In genomic region chr22:42071508-42071907, GRCh38 we compare ENCODE assay signal across 9 cellular contexts. TPM values are rescaled to one million over a fixed set of nuclear protein-coding genes. Genes with fewer than 3 reads are reported as not detected.
A peak's percentile ranks its signal among the peaks of the same experiment; 100 is the strongest.
DNase-seq lines count a peak whose midpoint lies in the region; FAIRE-seq and TF ChIP-seq lines count a peak whose summit lies in the region.
"Not testable (repeated sequence)": the region's sequence is repeated elsewhere in the genome, so short reads cannot be mapped to it uniquely, and the experiment has no call there.
"Had no signal": no experiment of that assay in that cellular context is flagged by ENCODE, and none has a peak within 500 bp of the region (broad histone marks: within the 10 kb centered on the region; RNA-seq: fewer than 3 reads in every experiment).

No MANE protein-coding gene starts in this region.

- H3K27ac ChIP-seq in KOPT-K1 (ENCODE audit: low read depth, low read length, poor library complexity, severe bottlenecking) (peak overlapping the region; percentile 77), WERI-Rb-1 (peak overlapping the region; percentile 88), adrenal gland (peak overlapping the region in 4 of 5 donors; percentile 58 to 95 (median 87)), kidney (ENCODE audit: low read depth in 2 of 2, low read length in 2 of 2) (peak overlapping the region in 1 of 2 donors; percentile 93), stomach smooth muscle (ENCODE audit: low read length) (peak overlapping the region; percentile 88)

- not testable (repeated sequence) for H3K27me3 Mint-ChIP-seq in CD14-positive monocyte (ENCODE audit: low read depth in 3 of 3)

- H3K4me3 Mint-ChIP-seq in CD14-positive monocyte, result peak overlapping the region; percentile 87 to 91

- H3K4me3 ChIP-seq in WERI-Rb-1 (ENCODE audit: low read depth, low read length), result peak overlapping the region; percentile 52
- peak overlapping the region in 1 of 4 donors; percentile 77 for H3K4me3 ChIP-seq in adrenal gland
- peak overlapping the region; percentile 55 for H3K4me3 ChIP-seq in endocrine pancreas (ENCODE audit: control insufficient read depth, insufficient read depth, low read length)
- H3K4me3 ChIP-seq in kidney (ENCODE audit: low read length in 2 of 2), result peak overlapping the region; percentile 73 to 74
- H3K4me3 ChIP-seq in neuron (ENCODE audit: low read length), result peak overlapping the region; percentile 61
- peak overlapping the region; percentile 80 to 86 for H3K4me3 ChIP-seq in stomach smooth muscle (ENCODE audit: low read length in 2 of 2)

- 68 to 76% (median 70%) methylated on average over 7 of the region's 7 CpGs for WGBS in adrenal gland, 4 donors

- not testable (repeated sequence) for TF ChIP-seq CTCF in CD14-positive monocyte (IDR thresholded peaks at IDR 0.05); WERI-Rb-1 (IDR thresholded peaks at IDR 0.05; ENCODE audit: low read depth, low read length); adrenal gland (IDR thresholded peaks at IDR 0.05); kidney (IDR thresholded peaks at IDR 0.05; ENCODE audit: borderline replicate concordance, extremely low read depth, insufficient read depth)

- H3K9ac ChIP-seq in endocrine pancreas (ENCODE audit: control insufficient read depth, insufficient read depth, low read length) (peak overlapping the region; percentile 27), kidney (ENCODE audit: low read length in 2 of 2) (peak overlapping the region in 1 of 2 donors; percentile 82), stomach smooth muscle (ENCODE audit: low read length in 2 of 2) (peak overlapping the region; percentile 83)

- DNase-seq in CD14-positive monocyte (ENCODE audit: low spot score); WERI-Rb-1; kidney: not testable (repeated sequence)
- DNase-seq in adrenal gland, result peak in 2 of 7 donors; percentile 16 to 43

- H2AFZ ChIP-seq in neuron (ENCODE audit: low read depth, low read length), result peak overlapping the region; percentile 55

- H3K9me3 Mint-ChIP-seq in CD14-positive monocyte, result not testable (repeated sequence)

- H3K4me1 ChIP-seq in adrenal gland (replicated peaks in 1 of 2) (peaks cover 6 to 29% of the 10 kb centered on the region in 2 donors), kidney (ENCODE audit: control insufficient read depth in 1 of 2, insufficient read depth in 1 of 2, low read depth in 1 of 2, low read length in 2 of 2) (peaks cover 9 to 13% of the 10 kb centered on the region in 2 donors), stomach smooth muscle (ENCODE audit: control insufficient read depth, insufficient read depth, low read length) (peaks cover 44% of the 10 kb centered on the region)
- H3K4me1 ChIP-seq in endocrine pancreas (ENCODE audit: control insufficient read depth, insufficient read depth, low read length); neuron (ENCODE audit: insufficient read depth, low read length): not testable (repeated sequence)

- H3K27me3 ChIP-seq in WERI-Rb-1 (ENCODE audit: insufficient read depth, low read depth, severe bottlenecking); adrenal gland; endocrine pancreas (ENCODE audit: control insufficient read depth, insufficient read depth, low read length); neuron (ENCODE audit: insufficient read depth, low read length); stomach smooth muscle (ENCODE audit: control insufficient read depth in 1 of 2, insufficient read depth in 2 of 2, low read length in 2 of 2): not testable (repeated sequence)

- peaks cover 24 to 26% of the 10 kb centered on the region in 2 donors for H3K36me3 Mint-ChIP-seq in CD14-positive monocyte

- not testable (repeated sequence) for TF ChIP-seq POLR2A in adrenal gland (IDR thresholded peaks at IDR 0.05)

- not testable (repeated sequence) for FAIRE-seq in kidney (lab: Jason Lieb, UNC)

- H3K27ac Mint-ChIP-seq in CD14-positive monocyte, result peak overlapping the region; percentile 91 to 98 (median 96)

- not testable (repeated sequence) for H3K36me3 ChIP-seq in KOPT-K1 (ENCODE audit: insufficient read depth, low read length); WERI-Rb-1; endocrine pancreas (ENCODE audit: control insufficient read depth, insufficient read depth, low read length); kidney (ENCODE audit: control insufficient read depth in 1 of 2, insufficient read depth in 2 of 2, low read length in 2 of 2)
- H3K36me3 ChIP-seq in adrenal gland (replicated peaks in 1 of 2) (peaks cover 0 to 13% of the 10 kb centered on the region in 2 donors), neuron (ENCODE audit: insufficient read depth, low read length) (peaks cover 16% of the 10 kb centered on the region), stomach smooth muscle (ENCODE audit: control insufficient read depth in 2 of 2, insufficient read depth in 2 of 2, low read length in 2 of 2) (peaks cover 8 to 17% of the 10 kb centered on the region in 2 donors)

- peaks cover 64% of the 10 kb centered on the region for H3K4me1 Mint-ChIP-seq in CD14-positive monocyte

- intact Hi-C loops in CD14-positive monocyte (cut with micrococcal nuclease), result loop anchor here (5.0 kb wide), 1 partner anchor 74 kb away; the partner anchor contains the start of gene WBP2NL (in 2 of the 2)
- intact Hi-C loops in adrenal gland (cut with DNase I), result loop anchor here in 1 of 2 donors (5.0 kb wide), 1 partner anchor 384 kb away; the partner anchor contains the start of gene SNU13
- intact Hi-C loops in kidney (cut with DNase I), result not testable (repeated sequence)

- not testable (repeated sequence) for H3K9me3 ChIP-seq in KOPT-K1 (ENCODE audit: insufficient read depth, low read length, poor library complexity, severe bottlenecking); WERI-Rb-1 (ENCODE audit: severe bottlenecking); adrenal gland (replicated peaks in 1 of 3); endocrine pancreas (ENCODE audit: control insufficient read depth, low read length); kidney (ENCODE audit: control insufficient read depth in 1 of 2, low read length in 2 of 2); neuron (ENCODE audit: low read length); stomach smooth muscle (ENCODE audit: control insufficient read depth in 2 of 2, low read length in 2 of 2)

RNA-seq across cellular contexts. Expression of gene NAGA, which starts 0.9 kb away (rescaled TPM):
- polyA plus RNA-seq in CD14-positive monocyte, result 100 to 1,000 TPM; 200 to 218 TPM
- 10 to 100 TPM; 17.5 to 54.0 (median 30.7) TPM for total RNA-seq in adrenal gland
- polyA plus RNA-seq in adrenal gland, result 10 to 100 TPM in 2 of 3 donors, 1 to 10 TPM in 1; 7.4 to 18.1 (median 10.7) TPM
- 29.8 TPM for total RNA-seq in kidney
- polyA plus RNA-seq in kidney (ENCODE audit: insufficient read depth, low read depth, low replicate concordance), result 27.0 TPM

RNA-seq across cellular contexts. Expression of gene PHETA2, which starts 2.5 kb away (rescaled TPM):
- polyA plus RNA-seq in CD14-positive monocyte (1 to 10 TPM; 2.4 to 3.6 TPM), adrenal gland (1 to 10 TPM; 2.5 to 7.7 (median 6.3) TPM), kidney (ENCODE audit: insufficient read depth, low read depth, low replicate concordance) (6.3 TPM)
- total RNA-seq in adrenal gland (10 to 100 TPM in 2 of 8 donors, 1 to 10 TPM in 6; 4.3 to 14.3 (median 7.1) TPM), kidney (10.4 TPM)

RNA-seq across cellular contexts. Expression of gene SMDT1, which starts 8.0 kb away (rescaled TPM):
- polyA plus RNA-seq in CD14-positive monocyte (100 to 1,000 TPM; 180 to 182 TPM), adrenal gland (100 to 1,000 TPM in 1 of 3 donors, 10 to 100 TPM in 2; 57.6 to 151 (median 67.4) TPM), kidney (ENCODE audit: insufficient read depth, low read depth, low replicate concordance) (264 TPM)
- total RNA-seq in adrenal gland (100 to 1,000 TPM in 4 of 8 donors, 10 to 100 TPM in 3, 1 to 10 TPM in 1; 4.3 to 147 (median 75.5) TPM), kidney (113 TPM)

RNA-seq across cellular contexts. Expression of gene NDUFA6, which starts 19.1 kb away (rescaled TPM):
- polyA plus RNA-seq in CD14-positive monocyte (100 to 1,000 TPM; 138 to 167 TPM), adrenal gland (100 to 1,000 TPM; 120 to 372 (median 150) TPM), kidney (ENCODE audit: insufficient read depth, low read depth, low replicate concordance) (317 TPM)
- total RNA-seq in adrenal gland (100 to 1,000 TPM in 1 of 8 donors, 10 to 100 TPM in 7; 57.0 to 143 (median 75.0) TPM), kidney (69.0 TPM)

RNA-seq across cellular contexts. Expression of gene CYP2D6, which starts 59.1 kb away (rescaled TPM):
- polyA plus RNA-seq in CD14-positive monocyte, result not detected
- under 1 TPM in 5 of 8 donors, not detected in 3; 0.35 to 0.81 (median 0.54) TPM for total RNA-seq in adrenal gland
- 10 to 100 TPM in 1 of 3 donors, 1 to 10 TPM in 1, under 1 TPM in 1; 0.20 to 16.2 (median 3.3) TPM for polyA plus RNA-seq in adrenal gland
- 3.2 TPM for total RNA-seq in kidney
- 0.39 TPM for polyA plus RNA-seq in kidney (ENCODE audit: insufficient read depth, low read depth, low replicate concordance)
- total RNA-seq: left ventricle myocardium superior had no signal
